ENCODE assay signal across 16 cellular contexts in the genomic region with DNA sequence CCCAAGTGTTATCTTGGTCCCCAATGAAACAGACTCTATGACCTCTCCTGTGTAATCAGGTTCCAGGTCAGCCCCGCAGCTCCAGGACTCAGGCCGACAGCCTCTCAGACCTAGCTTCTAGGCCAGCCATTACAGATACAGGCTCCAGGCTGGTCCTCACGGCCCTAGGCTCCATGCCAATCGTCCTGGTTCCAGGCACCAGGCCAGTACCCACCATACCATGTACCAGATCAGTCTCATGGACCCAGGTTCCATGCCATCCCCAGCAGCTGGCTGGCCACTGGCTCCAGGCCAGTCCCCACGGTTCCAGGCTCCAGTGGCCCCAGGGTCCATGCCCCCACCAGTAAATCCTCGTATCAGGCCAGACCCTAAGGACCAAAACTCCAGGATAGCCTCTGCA.
DNase-seq lines count a peak whose midpoint lies in the region; ATAC-seq and TF ChIP-seq lines count a peak whose summit lies in the region.
"Had no signal": no experiment of that assay in that cellular context is flagged by ENCODE, and none has a peak within 500 bp of the region (broad histone marks: within the 10 kb centered on the region; RNA-seq: fewer than 3 reads in every experiment).

No MANE protein-coding gene starts in this region.

- no peak overlapping the region for H4K8ac ChIP-seq in neuronal stem cell (ENCODE audit: low read depth, low read length)

- H3K4ac ChIP-seq in neuronal stem cell (ENCODE audit: low read length) = no peak overlapping the region

- peaks cover 17% of the 10 kb centered on the region for H3K9me3 Mint-ChIP-seq in chondrocyte (ENCODE audit: low read depth)

- H3K27me3 ChIP-seq in neuronal stem cell (ENCODE audit: control insufficient read depth in 3 of 3, insufficient read depth in 3 of 3, low read depth in 1 of 3, low read length in 3 of 3) = no peaks in the 10 kb centered on the region
- H3K27me3 ChIP-seq in spleen (replicated peaks in 1 of 7) = no peaks in the 10 kb centered on the region
- no peaks in the 10 kb centered on the region for H3K27me3 ChIP-seq in aorta (ENCODE audit: control insufficient read depth in 1 of 2, insufficient read depth in 2 of 2, low read length in 1 of 2)
- H3K27me3 ChIP-seq: BLaER1 treated with 17β-estradiol and CSF1 and Interleukin-3, amounts not matched to agents 10 nM and 100 nM had no signal

- H3K9me3 ChIP-seq in neuronal stem cell (replicated peaks in 1 of 2; ENCODE audit: control insufficient read depth in 2 of 2, insufficient read depth in 1 of 2, low read depth in 1 of 2, low read length in 2 of 2) (no peaks in the 10 kb centered on the region), spleen (peaks cover 0 to 33% (median 24%) of the 10 kb centered on the region in 8 donors), aorta (ENCODE audit: control insufficient read depth, low read length) (no peaks in the 10 kb centered on the region)

- no peak overlapping the region for H3K23ac ChIP-seq in neuronal stem cell (ENCODE audit: low read depth, low read length, poor library complexity)

- TF ChIP-seq CTCF in chondrocyte (IDR thresholded peaks at IDR 0.05) (no peak), spleen (IDR thresholded peaks at IDR 0.05 in 8 of 11, conservative IDR thresholded peaks at IDR 0.05 in 3 of 11) (no peak)

- H4K91ac ChIP-seq in neuronal stem cell (ENCODE audit: low read depth, low read length, poor library complexity) = no peak overlapping the region

- no peak overlapping the region for H3K14ac ChIP-seq in neuronal stem cell (ENCODE audit: low read length)

- H3K36me3 ChIP-seq in neuronal stem cell (replicated peaks in 1 of 2; ENCODE audit: control insufficient read depth in 2 of 2, insufficient read depth in 2 of 2, low read length in 2 of 2) (no peaks in the 10 kb centered on the region), spleen (no peaks in the 10 kb centered on the region), aorta (ENCODE audit: control insufficient read depth in 1 of 2, insufficient read depth in 2 of 2, low read length in 1 of 2) (no peaks in the 10 kb centered on the region)
- H3K36me3 ChIP-seq: BLaER1 treated with 17β-estradiol and CSF1 and Interleukin-3, amounts not matched to agents 10 nM and 100 nM had no signal

- ATAC-seq in aorta (ENCODE audit: low FRiP score) = peak; percentile 26
- ATAC-seq in GM21717 (IDR thresholded peaks at IDR 0.05; ENCODE audit: unreplicated experiment) = no peak
- ATAC-seq: CD8-positive, alpha-beta T cell; GM12878; GM23338 had no signal

- H3K27me3 Mint-ChIP-seq in chondrocyte (ENCODE audit: low read depth) = no peaks in the 10 kb centered on the region
- H3K27me3 Mint-ChIP-seq: B cell had no signal

- H3K4me2 ChIP-seq in neuronal stem cell (ENCODE audit: insufficient read depth, low read length, poor library complexity, severe bottlenecking) = no peak overlapping the region
- H3K4me2 ChIP-seq: BLaER1 treated with 17β-estradiol and CSF1 and Interleukin-3, amounts not matched to agents 10 nM and 100 nM; GM23338 had no signal

- H3K4me3 ChIP-seq in neuronal stem cell (ENCODE audit: low read length in 2 of 2) (no peak overlapping the region), spleen (no peak overlapping the region), aorta (ENCODE audit: low read length in 2 of 2) (no peak overlapping the region)
- H3K4me3 ChIP-seq: BLaER1 treated with 17β-estradiol and CSF1 and Interleukin-3, amounts not matched to agents 10 nM and 100 nM; GM12878; GM23338 had no signal

- no peak overlapping the region for H2AFZ ChIP-seq in neuronal stem cell (ENCODE audit: low read length)
- H2AFZ ChIP-seq: GM23338 had no signal

- no peak overlapping the region for H3K9ac ChIP-seq in neuronal stem cell (ENCODE audit: low read depth, low read length, poor library complexity)
- H3K9ac ChIP-seq: BLaER1 treated with 17β-estradiol and CSF1 and Interleukin-3, amounts not matched to agents 10 nM and 100 nM had no signal

- H2BK120ac ChIP-seq in neuronal stem cell (ENCODE audit: low read depth, low read length) = no peak overlapping the region

- H2AK5ac ChIP-seq in neuronal stem cell (ENCODE audit: low read depth, low read length) = no peak overlapping the region

- H2BK12ac ChIP-seq in neuronal stem cell (ENCODE audit: low read length) = no peak overlapping the region

- no peaks in the 10 kb centered on the region for H3K36me3 Mint-ChIP-seq in chondrocyte (ENCODE audit: low read depth)
- H3K36me3 Mint-ChIP-seq: CD8-positive, alpha-beta T cell had no signal

- H3K27ac Mint-ChIP-seq in chondrocyte (ENCODE audit: unreplicated experiment) = no peak overlapping the region
- H3K27ac Mint-ChIP-seq: B cell; CD8-positive, alpha-beta T cell; GM23338 had no signal

- no peak for TF ChIP-seq POLR2A in spleen (IDR thresholded peaks at IDR 0.05)

- H2BK15ac ChIP-seq in neuronal stem cell (ENCODE audit: low read length) = no peak overlapping the region

- WGBS in neuronal stem cell (ENCODE audit: extremely low coverage in 2 of 2, insufficient read length in 2 of 2, insufficient replicate concordance in 1 of 2), 2 donors = no CpG with 5 or more reads among the region's 6 CpGs
- 59 to 77% (median 62%) methylated on average over 6 of the region's 6 CpGs for WGBS in spleen, 5 donors
- WGBS in aorta, 2 donors = 59 to 69% methylated on average over 6 of the region's 6 CpGs

- no peaks in the 10 kb centered on the region for H3K79me1 ChIP-seq in neuronal stem cell (ENCODE audit: low read depth, low read length)

- H3K4me1 ChIP-seq in neuronal stem cell (ENCODE audit: control insufficient read depth in 2 of 2, insufficient read depth in 1 of 2, low read depth in 1 of 2, low read length in 2 of 2) (no peaks in the 10 kb centered on the region), spleen (no peaks in the 10 kb centered on the region), aorta (ENCODE audit: control insufficient read depth in 1 of 2, insufficient read depth in 2 of 2, low read length in 2 of 2) (no peaks in the 10 kb centered on the region)
- H3K4me1 ChIP-seq: BLaER1 treated with 17β-estradiol and CSF1 and Interleukin-3, amounts not matched to agents 10 nM and 100 nM had no signal

- no peak overlapping the region for H3K27ac ChIP-seq in neuronal stem cell (replicated peaks; ENCODE audit: low read length)
- no peak overlapping the region for H3K27ac ChIP-seq in spleen
- no peak overlapping the region for H3K27ac ChIP-seq in aorta (ENCODE audit: low read depth in 1 of 2, low read length in 2 of 2)
- H3K27ac ChIP-seq: BLaER1 treated with 17β-estradiol and CSF1 and Interleukin-3, amounts not matched to agents 10 nM and 100 nM had no signal

- DNase-seq in chondrocyte (ENCODE audit: low spot score) (peak; percentile 33), neuronal stem cell (ENCODE audit: low spot score) (no peak), spleen (peak; percentile 59), aorta (no peak), EL (no peak)
- no peak for DNase-seq in stimulated activated CD4-positive, alpha-beta T cell treated with anti-CD3 and anti-CD28 coated beads, Interleukin-4, amount 100 ng/mL, for 24 hours
- DNase-seq: Calu3; CD8-positive, alpha-beta T cell; DMS79 treated with DMSO at 0.1 percent for 48 hours; HCEC 1CT; IMR-90 had no signal

- H3K18ac ChIP-seq in neuronal stem cell (ENCODE audit: low read length) = peak overlapping the region; percentile 5

- no peaks in the 10 kb centered on the region for H3K4me1 Mint-ChIP-seq in chondrocyte (ENCODE audit: low read depth)
- H3K4me1 Mint-ChIP-seq: B cell had no signal

- intact Hi-C loops in spleen (cut with DNase I; ENCODE audit: low total_unique reads) = no loop called here
- intact Hi-C loops in aorta (cut with DNase I) = no loop called here

- H2BK5ac ChIP-seq in neuronal stem cell (ENCODE audit: low read length) = no peak overlapping the region

- no peak overlapping the region for H3K4me3 Mint-ChIP-seq in chondrocyte (ENCODE audit: unreplicated experiment)
- H3K4me3 Mint-ChIP-seq: B cell; CD8-positive, alpha-beta T cell; GM23338 had no signal

Comparison
In these comparisons a context has a peak if more than half of its experiments do, and no peak if none do; other contexts are left out.
1. DNase-seq: peak in chondrocyte (single experiment) and spleen (single experiment); none in neuronal stem cell (single experiment), aorta (0 of 2), EL (single experiment) and stimulated activated CD4-positive, alpha-beta T cell treated with anti-CD3 and anti-CD28 coated beads, Interleukin-4, amount 100 ng/mL, for 24 hours (single experiment).